Comparison of ENCODE assay signal across 19 cellular contexts in the genomic region with DNA sequence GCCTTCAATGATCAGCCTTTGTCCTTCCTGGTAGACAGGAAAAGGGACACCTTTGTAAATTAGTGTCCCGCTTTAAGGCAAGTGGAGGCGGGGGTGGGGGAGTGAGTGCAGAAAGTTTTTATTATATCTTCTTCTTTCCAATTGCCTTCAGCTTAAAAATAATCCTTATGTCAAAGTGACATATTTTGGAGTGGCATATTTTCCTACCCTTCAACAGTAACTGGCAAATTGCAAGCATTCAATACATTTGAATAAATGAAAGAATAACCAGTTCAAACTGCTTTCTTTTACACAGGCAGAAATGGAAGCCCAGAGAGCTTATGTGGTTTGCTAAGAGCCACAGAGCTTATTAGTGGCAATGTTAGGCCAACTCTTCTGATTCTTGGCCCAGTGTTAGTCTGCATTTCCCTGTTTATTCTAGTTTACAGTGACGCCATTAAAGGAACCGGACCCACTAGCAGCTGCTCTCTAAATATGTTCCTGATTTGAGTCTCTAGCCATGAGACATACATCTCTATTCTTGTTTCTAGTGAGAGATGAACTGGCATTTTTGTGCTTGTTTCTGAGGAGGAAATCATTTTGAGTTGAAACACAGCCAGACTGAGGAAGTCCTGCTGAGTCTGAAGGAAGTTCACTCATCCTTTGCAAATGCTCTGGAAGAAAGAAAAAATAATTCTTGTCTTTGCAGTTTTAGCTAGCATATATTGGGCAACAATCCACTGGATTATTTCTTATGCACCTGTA.
DNase-seq lines count a peak whose midpoint lies in the region; ATAC-seq and TF ChIP-seq lines count a peak whose summit lies in the region.
"Had no signal": no experiment of that assay in that cellular context is flagged by ENCODE, and none has a peak within 500 bp of the region (broad histone marks: within the 10 kb centered on the region; RNA-seq: fewer than 3 reads in every experiment).

No MANE protein-coding gene starts in this region.

- H3K4me1 Mint-ChIP-seq in endothelial cell (ENCODE audit: unreplicated experiment) (peaks cover 17% of the 10 kb centered on the region), CD14-positive monocyte (no peaks in the 10 kb centered on the region)
- H3K4me1 Mint-ChIP-seq in activated CD8-positive, alpha-beta memory T cell treated with anti-CD3 and anti-CD28 coated beads, Interleukin-2, amount 10 ng/mL, durations not matched to agents 7 days and 5 days, result no peaks in the 10 kb centered on the region
- H3K4me1 Mint-ChIP-seq: activated naive CD8-positive, alpha-beta T cell treated with anti-CD3 and anti-CD28 coated beads, Interleukin-2, amount 10 ng/mL, durations not matched to agents 7 days and 5 days had no signal

- H3K27me3 Mint-ChIP-seq in endothelial cell (ENCODE audit: unreplicated experiment) (no peaks in the 10 kb centered on the region), CD14-positive monocyte (ENCODE audit: low read depth in 3 of 3) (peaks cover 0 to 4% (median 0%) of the 10 kb centered on the region in 3 donors)
- H3K27me3 Mint-ChIP-seq in activated CD8-positive, alpha-beta memory T cell treated with anti-CD3 and anti-CD28 coated beads, Interleukin-2, amount 10 ng/mL, durations not matched to agents 7 days and 5 days, result no peaks in the 10 kb centered on the region
- H3K27me3 Mint-ChIP-seq: activated naive CD8-positive, alpha-beta T cell treated with anti-CD3 and anti-CD28 coated beads, Interleukin-2, amount 10 ng/mL, durations not matched to agents 7 days and 5 days had no signal

- peak overlapping the region; percentile 93 for H3K27ac ChIP-seq in A673 (ENCODE audit: low read depth, low read length, poor library complexity, severe bottlenecking)
- H3K27ac ChIP-seq: BLaER1, breast epithelium, upper lobe of left lung had no signal

- H3K4me1 ChIP-seq in A673 (ENCODE audit: insufficient read depth, low read length, poor library complexity, severe bottlenecking), result peaks cover 59% of the 10 kb centered on the region
- H3K4me1 ChIP-seq: BLaER1, breast epithelium, HAP-1, upper lobe of left lung had no signal

- H3K9me3 Mint-ChIP-seq in endothelial cell (ENCODE audit: unreplicated experiment), result no peaks in the 10 kb centered on the region
- peaks cover 8% of the 10 kb centered on the region for H3K9me3 Mint-ChIP-seq in activated CD8-positive, alpha-beta memory T cell treated with anti-CD3 and anti-CD28 coated beads, Interleukin-2, amount 10 ng/mL, durations not matched to agents 7 days and 5 days (ENCODE audit: low read depth)
- peaks cover 0 to 7% (median 0%) of the 10 kb centered on the region in 7 donors for H3K9me3 Mint-ChIP-seq in CD14-positive monocyte

- no peaks in the 10 kb centered on the region for H3K36me3 ChIP-seq in A673 (ENCODE audit: insufficient read depth, low read length, poor library complexity, severe bottlenecking)
- H3K36me3 ChIP-seq: BLaER1, breast epithelium, HAP-1, upper lobe of left lung had no signal

- no peaks in the 10 kb centered on the region for H3K36me3 Mint-ChIP-seq in endothelial cell (ENCODE audit: low read depth, unreplicated experiment)
- no peaks in the 10 kb centered on the region for H3K36me3 Mint-ChIP-seq in activated CD8-positive, alpha-beta memory T cell treated with anti-CD3 and anti-CD28 coated beads, Interleukin-2, amount 10 ng/mL, durations not matched to agents 7 days and 5 days
- no peaks in the 10 kb centered on the region for H3K36me3 Mint-ChIP-seq in CD14-positive monocyte
- H3K36me3 Mint-ChIP-seq: activated naive CD8-positive, alpha-beta T cell treated with anti-CD3 and anti-CD28 coated beads, Interleukin-2, amount 10 ng/mL, durations not matched to agents 7 days and 5 days had no signal

- H3K27ac Mint-ChIP-seq in endothelial cell (ENCODE audit: unreplicated experiment) (peak overlapping the region; percentile 92), CD14-positive monocyte (no peak overlapping the region)
- H3K27ac Mint-ChIP-seq in activated CD8-positive, alpha-beta memory T cell treated with anti-CD3 and anti-CD28 coated beads, Interleukin-2, amount 10 ng/mL, durations not matched to agents 7 days and 5 days, result no peak overlapping the region
- H3K27ac Mint-ChIP-seq: activated naive CD8-positive, alpha-beta T cell treated with anti-CD3 and anti-CD28 coated beads, Interleukin-2, amount 10 ng/mL, durations not matched to agents 7 days and 5 days had no signal

- peak overlapping the region; percentile 11 for H3K4me3 ChIP-seq in A673 (ENCODE audit: low read depth, low read length, poor library complexity, severe bottlenecking)
- H3K4me3 ChIP-seq: BLaER1, breast epithelium, HAP-1, upper lobe of left lung had no signal

- intact Hi-C loops in A673 (cut with micrococcal nuclease; ENCODE audit: unreplicated experiment) (loop anchor here (5.0 to 10.0 kb wide), 2 partner anchors 292 to 524 kb away; no protein-coding TSS in a partner anchor), CD14-positive monocyte (cut with micrococcal nuclease) (no loop called here)

- no peak for ATAC-seq in activated CD8-positive, alpha-beta memory T cell treated with anti-CD3 and anti-CD28 coated beads, Interleukin-2, amount 10 ng/mL, durations not matched to agents 7 days and 5 days
- ATAC-seq: activated CD4-positive, CD25-positive, alpha-beta regulatory T cell treated with anti-CD3 and anti-CD28 coated beads, Interleukin-2, amount 50 U/mL, for 24 hours; left ventricle myocardium superior; Panc1 had no signal

- TSS peak; percentile 91 for BruUV-seq in A673 (replicated peaks; lab: Mats Ljungman, UMichigan)

- POLR2A ChIA-PET in A673 (lab: Charles Lee; ENCODE audit: low non-redundant PET), result interaction anchor here (0.5 kb wide), 1 partner anchor 422 kb away, joined by 3 read pairs; no protein-coding TSS in a partner anchor

- no peak overlapping the region for H3K4me3 Mint-ChIP-seq in endothelial cell (ENCODE audit: unreplicated experiment)
- H3K4me3 Mint-ChIP-seq in activated CD8-positive, alpha-beta memory T cell treated with anti-CD3 and anti-CD28 coated beads, Interleukin-2, amount 10 ng/mL, durations not matched to agents 7 days and 5 days, result no peak overlapping the region
- no peak overlapping the region for H3K4me3 Mint-ChIP-seq in CD14-positive monocyte
- H3K4me3 Mint-ChIP-seq: activated naive CD8-positive, alpha-beta T cell treated with anti-CD3 and anti-CD28 coated beads, Interleukin-2, amount 10 ng/mL, durations not matched to agents 7 days and 5 days had no signal

- DNase-seq in A673 (ENCODE audit: low spot score) (peak; percentile 95), NCI-H446 (lab: John Stamatoyannopoulos, UW) (peak; percentile 80 to 85), endothelial cell (ENCODE audit: low spot score) (no peak), middle frontal gyrus (ENCODE audit: extremely low spot score, low spot score) (peak; percentile 49), GM19238 (ENCODE audit: insufficient read length, low spot score) (no peak), ureter (ENCODE audit: low spot score) (no peak), CD14-positive monocyte (ENCODE audit: low spot score) (no peak)
- no peak for DNase-seq in activated CD8-positive, alpha-beta memory T cell treated with anti-CD3 and anti-CD28 coated beads, Interleukin-2, amount 10 ng/mL, durations not matched to agents 7 days and 5 days
- DNase-seq: activated CD8-positive, alpha-beta memory T cell treated with anti-CD3 and anti-CD28 coated beads for 24 hours; activated naive CD8-positive, alpha-beta T cell treated with anti-CD3 and anti-CD28 coated beads, Interleukin-2, amount 10 ng/mL, durations not matched to agents 7 days and 5 days; left ventricle myocardium superior; NCI-H1436 treated with DMSO at 0.1 percent for 48 hours; stimulated activated CD4-positive, alpha-beta T cell treated with anti-CD3 and anti-CD28 coated beads, Interleukin-2, amount 100 ng/mL, for 48 hours; upper lobe of left lung had no signal

- TF ChIP-seq CTCF in A673 (conservative IDR thresholded peaks at IDR 0.05; ENCODE audit: low read depth, low read length) (no peak), endothelial cell (IDR thresholded peaks at IDR 0.05; ENCODE audit: unreplicated experiment) (no peak), CD14-positive monocyte (IDR thresholded peaks at IDR 0.05) (no peak)

- no peaks in the 10 kb centered on the region for H3K9me3 ChIP-seq in A673 (ENCODE audit: low read depth, low read length, poor library complexity, severe bottlenecking)
- H3K9me3 ChIP-seq: BLaER1, breast epithelium, HAP-1, upper lobe of left lung had no signal

- CTCF ChIA-PET in A673 (lab: Charles Lee), result interaction anchor here (0.8 to 1.3 kb wide), 5 partner anchors 35 to 522 kb away, joined by 3 to 5 read pairs (median 4); no protein-coding TSS in a partner anchor
- CTCF ChIA-PET in activated CD8-positive, alpha-beta memory T cell treated with anti-CD3 and anti-CD28 coated beads, Interleukin-2, amount 10 ng/mL, durations not matched to agents 7 days and 5 days (lab: Charles Lee), result no interaction called here

- H3K27me3 ChIP-seq in A673 (replicated peaks; ENCODE audit: insufficient read depth, low read depth, low read length, poor library complexity), result no peaks in the 10 kb centered on the region
- H3K27me3 ChIP-seq: BLaER1, breast epithelium, upper lobe of left lung had no signal

Comparison
In these comparisons a context has a peak if more than half of its experiments do, and no peak if none do; other contexts are left out.
1. DNase-seq: peak in A673 (single experiment), NCI-H446 (2 of 2) and middle frontal gyrus (single experiment); none in endothelial cell (single experiment), activated CD8-positive, alpha-beta memory T cell treated with anti-CD3 and anti-CD28 coated beads, Interleukin-2, amount 10 ng/mL, durations not matched to agents 7 days and 5 days (single experiment), GM19238 (single experiment), ureter (single experiment) and CD14-positive monocyte (single experiment).